ENCODE assay signal across 1 cellular context in the genomic region with DNA sequence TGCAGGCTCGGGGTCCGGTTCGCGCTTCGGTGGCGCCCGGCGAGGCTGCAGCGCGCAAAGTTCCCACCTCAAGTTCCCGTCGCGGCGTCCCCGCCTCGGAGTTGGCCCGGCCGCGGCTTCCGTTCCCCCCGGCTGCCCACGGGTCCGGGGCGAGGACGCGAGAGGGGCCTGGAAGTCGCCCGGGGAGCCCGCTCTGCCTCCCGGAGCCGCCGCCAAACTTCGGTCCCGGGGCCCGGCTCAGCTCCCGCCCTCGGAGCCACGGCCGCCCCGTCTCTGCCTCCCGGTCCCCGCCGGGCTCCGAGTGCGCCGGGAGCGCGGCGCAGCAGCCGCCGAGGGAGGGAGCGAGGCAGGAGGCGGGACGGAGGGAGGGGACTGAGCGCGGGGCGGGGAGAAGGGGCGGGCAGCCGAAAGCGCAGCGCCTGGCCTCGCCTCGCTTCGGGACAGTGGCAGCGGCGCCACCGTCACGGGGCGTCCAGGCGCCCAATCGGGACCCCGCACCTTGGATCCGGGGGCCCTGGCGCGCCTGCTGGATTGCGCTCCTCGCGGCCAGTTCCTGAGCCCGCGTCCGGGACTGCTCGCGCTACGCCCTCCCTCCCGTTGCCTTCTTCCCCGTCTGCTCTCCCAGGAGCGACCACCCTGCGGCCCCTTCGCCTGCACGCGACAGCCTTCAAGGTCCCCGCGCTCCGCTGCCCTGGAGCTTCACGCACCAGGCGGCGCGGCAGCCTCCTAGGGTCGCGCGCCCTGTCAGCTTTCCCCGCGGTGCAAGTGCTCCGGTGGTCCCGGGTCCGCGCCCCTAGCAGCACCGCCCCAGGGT.
TF ChIP-seq lines count a peak whose summit lies in the region.

A gene with protein sequence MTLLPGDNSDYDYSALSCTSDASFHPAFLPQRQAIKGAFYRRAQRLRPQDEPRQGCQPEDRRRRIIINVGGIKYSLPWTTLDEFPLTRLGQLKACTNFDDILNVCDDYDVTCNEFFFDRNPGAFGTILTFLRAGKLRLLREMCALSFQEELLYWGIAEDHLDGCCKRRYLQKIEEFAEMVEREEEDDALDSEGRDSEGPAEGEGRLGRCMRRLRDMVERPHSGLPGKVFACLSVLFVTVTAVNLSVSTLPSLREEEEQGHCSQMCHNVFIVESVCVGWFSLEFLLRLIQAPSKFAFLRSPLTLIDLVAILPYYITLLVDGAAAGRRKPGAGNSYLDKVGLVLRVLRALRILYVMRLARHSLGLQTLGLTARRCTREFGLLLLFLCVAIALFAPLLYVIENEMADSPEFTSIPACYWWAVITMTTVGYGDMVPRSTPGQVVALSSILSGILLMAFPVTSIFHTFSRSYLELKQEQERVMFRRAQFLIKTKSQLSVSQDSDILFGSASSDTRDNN (minus strand): TSS at position 305 of the 814 bp plus-strand sequence. CDS start 12,769 bp downstream, outside the sequence.

TF ChIP-seq in H1, 55 proteins besides CTCF, POLR2A, EP300 and RAD21 (continues in another document):
- TF ChIP-seq SRF (IDR thresholded peaks at IDR 0.05; ENCODE audit: low read depth, low read length) (no peak), GABPA (IDR thresholded peaks at IDR 0.05; ENCODE audit: borderline replicate concordance, insufficient read depth, low read length) (peak; percentile 49; the same call in 1 of the 2 replicates), NANOG (IDR thresholded peaks at IDR 0.05; ENCODE audit: insufficient read depth, low read depth, low read length, poor library complexity, severe bottlenecking) (no peak), FOSL1 (IDR thresholded peaks at IDR 0.05; ENCODE audit: insufficient read depth, low read depth, low read length) (no peak), POLR2AphosphoS5 (IDR thresholded peaks at IDR 0.05; ENCODE audit: low read depth, low read length) (0 out of 2 replicates have a peak, but pooled peaks have one; percentile 28), NRF1 (IDR thresholded peaks at IDR 0.05; ENCODE audit: low read depth, low read length) (no peak), CREB1 (IDR thresholded peaks at IDR 0.05) (0 out of 2 replicates have a peak, but pooled peaks have one; percentile 22), KDM4A (IDR thresholded peaks at IDR 0.05; ENCODE audit: low read depth, low read length, severe bottlenecking) (peak; percentile 93), CBX5 (IDR thresholded peaks at IDR 0.05; ENCODE audit: low read depth, low read length) (no peak), HDAC6 (IDR thresholded peaks at IDR 0.05; ENCODE audit: low read depth, low read length) (no peak), TAF7 (optimal IDR thresholded peaks at IDR 0.05; ENCODE audit: borderline replicate concordance, low read depth, low read length) (peak; percentile 58), CEBPB (IDR thresholded peaks at IDR 0.05; ENCODE audit: low read depth, low read length) (no peak), BCL11A (IDR thresholded peaks at IDR 0.05; ENCODE audit: low read depth in 2 of 2, low read length in 2 of 2) (no peak), ASH2L (IDR thresholded peaks at IDR 0.05; ENCODE audit: low read length) (peak; percentile 52), SP2 (IDR thresholded peaks at IDR 0.05; ENCODE audit: low read length) (no peak), KDM1A (IDR thresholded peaks at IDR 0.05; ENCODE audit: borderline replicate concordance, low read length) (no peak), CHD1 (IDR thresholded peaks at IDR 0.05; ENCODE audit: low read depth, low read length) (no peak), SIX5 (IDR thresholded peaks at IDR 0.05; ENCODE audit: low read depth, low read length) (no peak), JUN (IDR thresholded peaks at IDR 0.05; ENCODE audit: low read depth, low read length) (no peak), CBX8 (IDR thresholded peaks at IDR 0.05; ENCODE audit: borderline replicate concordance, low read depth, low read length) (no peak), RXRA (IDR thresholded peaks at IDR 0.05; ENCODE audit: insufficient read depth, low read depth, low read length) (no peak), SUZ12 (IDR thresholded peaks at IDR 0.05; ENCODE audit: low read length) (no peak; the same call in 1 of the 2 replicates), CHD2 (IDR thresholded peaks at IDR 0.05; ENCODE audit: low read length) (no peak), EZH2 (IDR thresholded peaks at IDR 0.05; ENCODE audit: low read depth, low read length, severe bottlenecking) (peak; percentile 70), TEAD4 (IDR thresholded peaks at IDR 0.05; ENCODE audit: low read depth, low read length) (0 out of 2 replicates have a peak, but pooled peaks have one; percentile 7), POU5F1 (IDR thresholded peaks at IDR 0.05; ENCODE audit: low read depth, low read length) (no peak), HDAC2 (IDR thresholded peaks at IDR 0.05; ENCODE audit: borderline replicate concordance in 1 of 2, low read depth in 2 of 2, low read length in 2 of 2) (peak in 1 of 2 experiments; percentile 25; a peak in 2 of 4 replicates), TAF1 (IDR thresholded peaks at IDR 0.05; ENCODE audit: low read depth, low read length) (0 out of 2 replicates have a peak, but pooled peaks have one; percentile 36), CTBP2 (IDR thresholded peaks at IDR 0.05; ENCODE audit: borderline replicate concordance, insufficient read depth, insufficient read length, low read length) (peak; percentile 61), RNF2 (IDR thresholded peaks at IDR 0.05; ENCODE audit: borderline replicate concordance, low read depth, low read length, missing control alignments, poor library complexity, severe bottlenecking) (peak; percentile 51), RFX5 (IDR thresholded peaks at IDR 0.05; ENCODE audit: borderline replicate concordance, low read depth, low read length) (no peak), EGR1 (IDR thresholded peaks at IDR 0.05; ENCODE audit: borderline replicate concordance, low read depth, low read length) (peak; percentile 49), BRCA1 (IDR thresholded peaks at IDR 0.05; ENCODE audit: low read depth, low read length) (no peak), RBBP5 (IDR thresholded peaks at IDR 0.05; ENCODE audit: borderline replicate concordance, low read depth, low read length) (peak; percentile 38; the same call in 1 of the 2 replicates), SIN3A (conservative IDR thresholded peaks at IDR 0.05 in 1 of 2, IDR thresholded peaks at IDR 0.05 in 1 of 2; ENCODE audit: low read depth in 1 of 2, low read length in 2 of 2) (no peak; a peak in 1 of 4 replicates), BACH1 (IDR thresholded peaks at IDR 0.05; ENCODE audit: low read length) (no peak), PHF8 (conservative IDR thresholded peaks at IDR 0.05; ENCODE audit: low read depth, low read length) (peak; percentile 67; the same call in 1 of the 2 replicates), TBP (IDR thresholded peaks at IDR 0.05; ENCODE audit: low read depth, low read length) (0 out of 2 replicates have a peak, but pooled peaks have one; percentile 28), SIRT6 (IDR thresholded peaks at IDR 0.05; ENCODE audit: low read length) (no peak), SP1 (IDR thresholded peaks at IDR 0.05; ENCODE audit: low read depth, low read length) (no peak)
- TF ChIP-seq, protein P1, sequence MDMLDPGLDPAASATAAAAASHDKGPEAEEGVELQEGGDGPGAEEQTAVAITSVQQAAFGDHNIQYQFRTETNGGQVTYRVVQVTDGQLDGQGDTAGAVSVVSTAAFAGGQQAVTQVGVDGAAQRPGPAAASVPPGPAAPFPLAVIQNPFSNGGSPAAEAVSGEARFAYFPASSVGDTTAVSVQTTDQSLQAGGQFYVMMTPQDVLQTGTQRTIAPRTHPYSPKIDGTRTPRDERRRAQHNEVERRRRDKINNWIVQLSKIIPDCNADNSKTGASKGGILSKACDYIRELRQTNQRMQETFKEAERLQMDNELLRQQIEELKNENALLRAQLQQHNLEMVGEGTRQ (IDR thresholded peaks at IDR 0.05; ENCODE audit: low read length): peak; percentile 50; the same call in 1 of the 2 replicates
- TF ChIP-seq, protein P2, sequence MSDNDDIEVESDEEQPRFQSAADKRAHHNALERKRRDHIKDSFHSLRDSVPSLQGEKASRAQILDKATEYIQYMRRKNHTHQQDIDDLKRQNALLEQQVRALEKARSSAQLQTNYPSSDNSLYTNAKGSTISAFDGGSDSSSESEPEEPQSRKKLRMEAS (IDR thresholded peaks at IDR 0.05): peak; percentile 91
- TF ChIP-seq, protein P3, sequence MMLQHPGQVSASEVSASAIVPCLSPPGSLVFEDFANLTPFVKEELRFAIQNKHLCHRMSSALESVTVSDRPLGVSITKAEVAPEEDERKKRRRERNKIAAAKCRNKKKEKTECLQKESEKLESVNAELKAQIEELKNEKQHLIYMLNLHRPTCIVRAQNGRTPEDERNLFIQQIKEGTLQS (IDR thresholded peaks at IDR 0.05; ENCODE audit: insufficient read depth, low read depth, low read length): no peak
- TF ChIP-seq, protein P4, sequence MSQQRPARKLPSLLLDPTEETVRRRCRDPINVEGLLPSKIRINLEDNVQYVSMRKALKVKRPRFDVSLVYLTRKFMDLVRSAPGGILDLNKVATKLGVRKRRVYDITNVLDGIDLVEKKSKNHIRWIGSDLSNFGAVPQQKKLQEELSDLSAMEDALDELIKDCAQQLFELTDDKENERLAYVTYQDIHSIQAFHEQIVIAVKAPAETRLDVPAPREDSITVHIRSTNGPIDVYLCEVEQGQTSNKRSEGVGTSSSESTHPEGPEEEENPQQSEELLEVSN (IDR thresholded peaks at IDR 0.05): peak; percentile 92
- TF ChIP-seq, protein P5, sequence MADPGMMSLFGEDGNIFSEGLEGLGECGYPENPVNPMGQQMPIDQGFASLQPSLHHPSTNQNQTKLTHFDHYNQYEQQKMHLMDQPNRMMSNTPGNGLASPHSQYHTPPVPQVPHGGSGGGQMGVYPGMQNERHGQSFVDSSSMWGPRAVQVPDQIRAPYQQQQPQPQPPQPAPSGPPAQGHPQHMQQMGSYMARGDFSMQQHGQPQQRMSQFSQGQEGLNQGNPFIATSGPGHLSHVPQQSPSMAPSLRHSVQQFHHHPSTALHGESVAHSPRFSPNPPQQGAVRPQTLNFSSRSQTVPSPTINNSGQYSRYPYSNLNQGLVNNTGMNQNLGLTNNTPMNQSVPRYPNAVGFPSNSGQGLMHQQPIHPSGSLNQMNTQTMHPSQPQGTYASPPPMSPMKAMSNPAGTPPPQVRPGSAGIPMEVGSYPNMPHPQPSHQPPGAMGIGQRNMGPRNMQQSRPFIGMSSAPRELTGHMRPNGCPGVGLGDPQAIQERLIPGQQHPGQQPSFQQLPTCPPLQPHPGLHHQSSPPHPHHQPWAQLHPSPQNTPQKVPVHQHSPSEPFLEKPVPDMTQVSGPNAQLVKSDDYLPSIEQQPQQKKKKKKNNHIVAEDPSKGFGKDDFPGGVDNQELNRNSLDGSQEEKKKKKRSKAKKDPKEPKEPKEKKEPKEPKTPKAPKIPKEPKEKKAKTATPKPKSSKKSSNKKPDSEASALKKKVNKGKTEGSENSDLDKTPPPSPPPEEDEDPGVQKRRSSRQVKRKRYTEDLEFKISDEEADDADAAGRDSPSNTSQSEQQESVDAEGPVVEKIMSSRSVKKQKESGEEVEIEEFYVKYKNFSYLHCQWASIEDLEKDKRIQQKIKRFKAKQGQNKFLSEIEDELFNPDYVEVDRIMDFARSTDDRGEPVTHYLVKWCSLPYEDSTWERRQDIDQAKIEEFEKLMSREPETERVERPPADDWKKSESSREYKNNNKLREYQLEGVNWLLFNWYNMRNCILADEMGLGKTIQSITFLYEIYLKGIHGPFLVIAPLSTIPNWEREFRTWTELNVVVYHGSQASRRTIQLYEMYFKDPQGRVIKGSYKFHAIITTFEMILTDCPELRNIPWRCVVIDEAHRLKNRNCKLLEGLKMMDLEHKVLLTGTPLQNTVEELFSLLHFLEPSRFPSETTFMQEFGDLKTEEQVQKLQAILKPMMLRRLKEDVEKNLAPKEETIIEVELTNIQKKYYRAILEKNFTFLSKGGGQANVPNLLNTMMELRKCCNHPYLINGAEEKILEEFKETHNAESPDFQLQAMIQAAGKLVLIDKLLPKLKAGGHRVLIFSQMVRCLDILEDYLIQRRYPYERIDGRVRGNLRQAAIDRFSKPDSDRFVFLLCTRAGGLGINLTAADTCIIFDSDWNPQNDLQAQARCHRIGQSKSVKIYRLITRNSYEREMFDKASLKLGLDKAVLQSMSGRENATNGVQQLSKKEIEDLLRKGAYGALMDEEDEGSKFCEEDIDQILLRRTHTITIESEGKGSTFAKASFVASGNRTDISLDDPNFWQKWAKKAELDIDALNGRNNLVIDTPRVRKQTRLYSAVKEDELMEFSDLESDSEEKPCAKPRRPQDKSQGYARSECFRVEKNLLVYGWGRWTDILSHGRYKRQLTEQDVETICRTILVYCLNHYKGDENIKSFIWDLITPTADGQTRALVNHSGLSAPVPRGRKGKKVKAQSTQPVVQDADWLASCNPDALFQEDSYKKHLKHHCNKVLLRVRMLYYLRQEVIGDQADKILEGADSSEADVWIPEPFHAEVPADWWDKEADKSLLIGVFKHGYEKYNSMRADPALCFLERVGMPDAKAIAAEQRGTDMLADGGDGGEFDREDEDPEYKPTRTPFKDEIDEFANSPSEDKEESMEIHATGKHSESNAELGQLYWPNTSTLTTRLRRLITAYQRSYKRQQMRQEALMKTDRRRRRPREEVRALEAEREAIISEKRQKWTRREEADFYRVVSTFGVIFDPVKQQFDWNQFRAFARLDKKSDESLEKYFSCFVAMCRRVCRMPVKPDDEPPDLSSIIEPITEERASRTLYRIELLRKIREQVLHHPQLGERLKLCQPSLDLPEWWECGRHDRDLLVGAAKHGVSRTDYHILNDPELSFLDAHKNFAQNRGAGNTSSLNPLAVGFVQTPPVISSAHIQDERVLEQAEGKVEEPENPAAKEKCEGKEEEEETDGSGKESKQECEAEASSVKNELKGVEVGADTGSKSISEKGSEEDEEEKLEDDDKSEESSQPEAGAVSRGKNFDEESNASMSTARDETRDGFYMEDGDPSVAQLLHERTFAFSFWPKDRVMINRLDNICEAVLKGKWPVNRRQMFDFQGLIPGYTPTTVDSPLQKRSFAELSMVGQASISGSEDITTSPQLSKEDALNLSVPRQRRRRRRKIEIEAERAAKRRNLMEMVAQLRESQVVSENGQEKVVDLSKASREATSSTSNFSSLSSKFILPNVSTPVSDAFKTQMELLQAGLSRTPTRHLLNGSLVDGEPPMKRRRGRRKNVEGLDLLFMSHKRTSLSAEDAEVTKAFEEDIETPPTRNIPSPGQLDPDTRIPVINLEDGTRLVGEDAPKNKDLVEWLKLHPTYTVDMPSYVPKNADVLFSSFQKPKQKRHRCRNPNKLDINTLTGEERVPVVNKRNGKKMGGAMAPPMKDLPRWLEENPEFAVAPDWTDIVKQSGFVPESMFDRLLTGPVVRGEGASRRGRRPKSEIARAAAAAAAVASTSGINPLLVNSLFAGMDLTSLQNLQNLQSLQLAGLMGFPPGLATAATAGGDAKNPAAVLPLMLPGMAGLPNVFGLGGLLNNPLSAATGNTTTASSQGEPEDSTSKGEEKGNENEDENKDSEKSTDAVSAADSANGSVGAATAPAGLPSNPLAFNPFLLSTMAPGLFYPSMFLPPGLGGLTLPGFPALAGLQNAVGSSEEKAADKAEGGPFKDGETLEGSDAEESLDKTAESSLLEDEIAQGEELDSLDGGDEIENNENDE (IDR thresholded peaks at IDR 0.05; ENCODE audit: insufficient replicate concordance, low read length): no peak
- TF ChIP-seq, protein P6, sequence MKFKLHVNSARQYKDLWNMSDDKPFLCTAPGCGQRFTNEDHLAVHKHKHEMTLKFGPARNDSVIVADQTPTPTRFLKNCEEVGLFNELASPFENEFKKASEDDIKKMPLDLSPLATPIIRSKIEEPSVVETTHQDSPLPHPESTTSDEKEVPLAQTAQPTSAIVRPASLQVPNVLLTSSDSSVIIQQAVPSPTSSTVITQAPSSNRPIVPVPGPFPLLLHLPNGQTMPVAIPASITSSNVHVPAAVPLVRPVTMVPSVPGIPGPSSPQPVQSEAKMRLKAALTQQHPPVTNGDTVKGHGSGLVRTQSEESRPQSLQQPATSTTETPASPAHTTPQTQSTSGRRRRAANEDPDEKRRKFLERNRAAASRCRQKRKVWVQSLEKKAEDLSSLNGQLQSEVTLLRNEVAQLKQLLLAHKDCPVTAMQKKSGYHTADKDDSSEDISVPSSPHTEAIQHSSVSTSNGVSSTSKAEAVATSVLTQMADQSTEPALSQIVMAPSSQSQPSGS (IDR thresholded peaks at IDR 0.05; ENCODE audit: low read length): no peak
